1 cellular context compared by ENCODE assay signal in the genomic region with DNA sequence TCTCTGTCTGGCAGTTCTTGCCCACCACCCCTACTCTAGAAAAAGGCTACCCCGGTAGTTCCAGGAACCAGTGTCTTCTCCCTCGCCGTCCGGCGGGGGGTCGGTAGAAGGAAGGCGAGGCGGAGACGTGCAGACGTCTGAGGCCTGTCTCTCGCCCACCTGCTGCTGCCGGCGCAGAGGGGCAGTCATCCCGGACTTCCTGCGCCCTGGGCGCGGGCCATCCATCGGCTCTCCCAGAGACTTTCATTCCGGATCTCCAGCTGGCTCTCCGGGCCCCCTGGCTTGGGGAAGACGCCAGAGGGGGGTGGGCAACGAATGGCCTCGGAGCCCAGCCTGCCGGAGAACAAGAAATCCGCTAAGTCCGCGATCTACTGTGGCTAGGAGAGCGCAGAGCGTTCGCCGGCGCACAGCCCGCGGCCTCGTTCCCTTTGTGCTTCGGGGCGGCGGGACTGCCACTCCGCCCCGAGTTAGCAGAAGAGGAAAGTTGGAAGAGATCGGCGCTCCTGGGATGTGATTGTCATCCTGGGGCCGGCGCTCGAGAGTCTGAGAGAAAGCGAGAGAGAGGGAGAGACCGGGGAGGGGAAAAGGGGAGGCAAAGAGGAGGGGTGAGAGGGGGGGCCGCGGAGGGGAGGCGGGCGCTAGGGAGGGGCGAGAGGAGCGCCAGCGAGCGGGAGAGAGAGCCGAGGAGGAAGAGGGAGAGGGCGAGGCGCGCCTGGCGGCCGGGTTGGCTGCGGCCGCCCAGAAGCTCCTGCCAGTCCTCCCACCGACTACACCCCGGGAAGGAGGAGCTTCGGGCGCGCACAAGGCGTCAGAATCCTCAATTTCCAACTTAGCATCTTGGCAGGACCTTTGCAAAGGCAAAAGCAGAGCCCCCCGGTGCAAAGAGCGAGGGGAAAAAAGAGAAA.
TF ChIP-seq lines count a peak whose summit lies in the region.

A gene (plus strand): TSS at position 832 of the 905 bp plus-strand sequence. CDS start 334 bp downstream, outside the sequence.

TF ChIP-seq in K562, 482 proteins besides CTCF, POLR2A, EP300 and RAD21 (continued from another document and continues in another):
- peak; percentile 59 for TF ChIP-seq SUPT5H (IDR thresholded peaks at IDR 0.05)
- TF ChIP-seq MTF1 (CRISPR knock-in tag; IDR thresholded peaks at IDR 0.05; ENCODE audit: borderline replicate concordance), result no peak
- TF ChIP-seq, protein P1, sequence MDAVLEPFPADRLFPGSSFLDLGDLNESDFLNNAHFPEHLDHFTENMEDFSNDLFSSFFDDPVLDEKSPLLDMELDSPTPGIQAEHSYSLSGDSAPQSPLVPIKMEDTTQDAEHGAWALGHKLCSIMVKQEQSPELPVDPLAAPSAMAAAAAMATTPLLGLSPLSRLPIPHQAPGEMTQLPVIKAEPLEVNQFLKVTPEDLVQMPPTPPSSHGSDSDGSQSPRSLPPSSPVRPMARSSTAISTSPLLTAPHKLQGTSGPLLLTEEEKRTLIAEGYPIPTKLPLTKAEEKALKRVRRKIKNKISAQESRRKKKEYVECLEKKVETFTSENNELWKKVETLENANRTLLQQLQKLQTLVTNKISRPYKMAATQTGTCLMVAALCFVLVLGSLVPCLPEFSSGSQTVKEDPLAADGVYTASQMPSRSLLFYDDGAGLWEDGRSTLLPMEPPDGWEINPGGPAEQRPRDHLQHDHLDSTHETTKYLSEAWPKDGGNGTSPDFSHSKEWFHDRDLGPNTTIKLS (IDR thresholded peaks at IDR 0.05; ENCODE audit: borderline replicate concordance, low read depth), result 0 out of 2 replicates have a peak, but pooled peaks have one; percentile 14
- no peak for TF ChIP-seq KDM2B (CRISPR knock-in tag; IDR thresholded peaks at IDR 0.05)
- TF ChIP-seq POLR2G (IDR thresholded peaks at IDR 0.05; ENCODE audit: low read depth, low read length), result peak; percentile 80
- peak in 1 of 2 experiments; percentile 67; a peak in 2 of 4 replicates for TF ChIP-seq HDAC1 (IDR thresholded peaks at IDR 0.05)
- no peak for TF ChIP-seq ZNF133 (CRISPR knock-in tag; IDR thresholded peaks at IDR 0.05)
- 0 out of 2 replicates have a peak, but pooled peaks have one; percentile 39 for TF ChIP-seq HDAC6 (IDR thresholded peaks at IDR 0.05; ENCODE audit: low read depth, low read length)
- TF ChIP-seq PCBP1 (IDR thresholded peaks at IDR 0.05; ENCODE audit: low read depth, low read length, poor library complexity, severe bottlenecking), result peak; percentile 34
- no peak for TF ChIP-seq FOS (IDR thresholded peaks at IDR 0.05; ENCODE audit: extremely low read depth, insufficient read length)
- TF ChIP-seq, protein P2, sequence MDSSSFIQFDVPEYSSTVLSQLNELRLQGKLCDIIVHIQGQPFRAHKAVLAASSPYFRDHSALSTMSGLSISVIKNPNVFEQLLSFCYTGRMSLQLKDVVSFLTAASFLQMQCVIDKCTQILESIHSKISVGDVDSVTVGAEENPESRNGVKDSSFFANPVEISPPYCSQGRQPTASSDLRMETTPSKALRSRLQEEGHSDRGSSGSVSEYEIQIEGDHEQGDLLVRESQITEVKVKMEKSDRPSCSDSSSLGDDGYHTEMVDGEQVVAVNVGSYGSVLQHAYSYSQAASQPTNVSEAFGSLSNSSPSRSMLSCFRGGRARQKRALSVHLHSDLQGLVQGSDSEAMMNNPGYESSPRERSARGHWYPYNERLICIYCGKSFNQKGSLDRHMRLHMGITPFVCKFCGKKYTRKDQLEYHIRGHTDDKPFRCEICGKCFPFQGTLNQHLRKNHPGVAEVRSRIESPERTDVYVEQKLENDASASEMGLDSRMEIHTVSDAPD (CRISPR knock-in tag; IDR thresholded peaks at IDR 0.05), result no peak
- peak; percentile 74 for TF ChIP-seq RBFOX2 (IDR thresholded peaks at IDR 0.05; ENCODE audit: low read depth, low read length)
- no peak for TF ChIP-seq ZNF436 (CRISPR knock-in tag; IDR thresholded peaks at IDR 0.05)
- TF ChIP-seq POLR2B (IDR thresholded peaks at IDR 0.05; ENCODE audit: low read depth, partially characterized antibody), result peak; percentile 48
- TF ChIP-seq BACH1 (tag; IDR thresholded peaks at IDR 0.05), result no peak
- no peak for TF ChIP-seq ZNF143 (CRISPR knock-in tag; IDR thresholded peaks at IDR 0.05)
- no peak for TF ChIP-seq OTX1 (CRISPR knock-in tag; IDR thresholded peaks at IDR 0.05)
- peak; percentile 99 for TF ChIP-seq ZBTB17 (CRISPR knock-in tag; IDR thresholded peaks at IDR 0.05)
- no peak for TF ChIP-seq SIX5 (IDR thresholded peaks at IDR 0.05; ENCODE audit: borderline replicate concordance in 1 of 2, insufficient read depth in 1 of 2, low read depth in 1 of 2, low read length in 2 of 2)
- TF ChIP-seq TCF7 (IDR thresholded peaks at IDR 0.05; ENCODE audit: borderline replicate concordance), result no peak
- TF ChIP-seq NCOR1 (IDR thresholded peaks at IDR 0.05), result 0 out of 2 replicates have a peak, but pooled peaks have one; percentile 17
- TF ChIP-seq GABPB2 (CRISPR knock-in tag; conservative IDR thresholded peaks at IDR 0.05), result no peak
- TF ChIP-seq, protein P3, sequence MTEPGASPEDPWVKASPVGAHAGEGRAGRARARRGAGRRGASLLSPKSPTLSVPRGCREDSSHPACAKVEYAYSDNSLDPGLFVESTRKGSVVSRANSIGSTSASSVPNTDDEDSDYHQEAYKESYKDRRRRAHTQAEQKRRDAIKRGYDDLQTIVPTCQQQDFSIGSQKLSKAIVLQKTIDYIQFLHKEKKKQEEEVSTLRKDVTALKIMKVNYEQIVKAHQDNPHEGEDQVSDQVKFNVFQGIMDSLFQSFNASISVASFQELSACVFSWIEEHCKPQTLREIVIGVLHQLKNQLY (CRISPR knock-in tag; conservative IDR thresholded peaks at IDR 0.05), result no peak
- TF ChIP-seq HNRNPL (IDR thresholded peaks at IDR 0.05; ENCODE audit: low read depth, low read length), result 0 out of 2 replicates have a peak, but pooled peaks have one; percentile 33
- peak; percentile 95 for TF ChIP-seq ZNF263 (CRISPR knock-in tag; IDR thresholded peaks at IDR 0.05; ENCODE audit: borderline replicate concordance)
- 0 out of 4 replicates have a peak, but pooled peaks of 1 of the 2 experiments have one; percentile 22 for TF ChIP-seq TEAD1 (CRISPR knock-in tag; IDR thresholded peaks at IDR 0.05)
- TF ChIP-seq ZNF274 (IDR thresholded peaks at IDR 0.05; ENCODE audit: borderline replicate concordance, low read depth, low read length), result no peak
- no peak for TF ChIP-seq SMARCE1 (IDR thresholded peaks at IDR 0.05)
- TF ChIP-seq, protein P4, sequence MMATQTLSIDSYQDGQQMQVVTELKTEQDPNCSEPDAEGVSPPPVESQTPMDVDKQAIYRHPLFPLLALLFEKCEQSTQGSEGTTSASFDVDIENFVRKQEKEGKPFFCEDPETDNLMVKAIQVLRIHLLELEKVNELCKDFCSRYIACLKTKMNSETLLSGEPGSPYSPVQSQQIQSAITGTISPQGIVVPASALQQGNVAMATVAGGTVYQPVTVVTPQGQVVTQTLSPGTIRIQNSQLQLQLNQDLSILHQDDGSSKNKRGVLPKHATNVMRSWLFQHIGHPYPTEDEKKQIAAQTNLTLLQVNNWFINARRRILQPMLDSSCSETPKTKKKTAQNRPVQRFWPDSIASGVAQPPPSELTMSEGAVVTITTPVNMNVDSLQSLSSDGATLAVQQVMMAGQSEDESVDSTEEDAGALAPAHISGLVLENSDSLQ (IDR thresholded peaks at IDR 0.05), result peak; percentile 71
- TF ChIP-seq ZNF445 (CRISPR knock-in tag; IDR thresholded peaks at IDR 0.05; ENCODE audit: low read depth), result no peak
- 0 out of 4 replicates have a peak, but pooled peaks of 1 of the 2 experiments have one; percentile 29 for TF ChIP-seq KDM4B (IDR thresholded peaks at IDR 0.05; ENCODE audit: borderline replicate concordance in 2 of 2, low read depth in 1 of 2)
- no peak for TF ChIP-seq PURB (CRISPR knock-in tag; IDR thresholded peaks at IDR 0.05; ENCODE audit: low read depth)
- TF ChIP-seq, protein P5, sequence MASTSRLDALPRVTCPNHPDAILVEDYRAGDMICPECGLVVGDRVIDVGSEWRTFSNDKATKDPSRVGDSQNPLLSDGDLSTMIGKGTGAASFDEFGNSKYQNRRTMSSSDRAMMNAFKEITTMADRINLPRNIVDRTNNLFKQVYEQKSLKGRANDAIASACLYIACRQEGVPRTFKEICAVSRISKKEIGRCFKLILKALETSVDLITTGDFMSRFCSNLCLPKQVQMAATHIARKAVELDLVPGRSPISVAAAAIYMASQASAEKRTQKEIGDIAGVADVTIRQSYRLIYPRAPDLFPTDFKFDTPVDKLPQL (IDR thresholded peaks at IDR 0.05; ENCODE audit: extremely low read depth, insufficient read length), result no peak
- no peak for TF ChIP-seq GATAD2A (IDR thresholded peaks at IDR 0.05)
- TF ChIP-seq, protein P6, sequence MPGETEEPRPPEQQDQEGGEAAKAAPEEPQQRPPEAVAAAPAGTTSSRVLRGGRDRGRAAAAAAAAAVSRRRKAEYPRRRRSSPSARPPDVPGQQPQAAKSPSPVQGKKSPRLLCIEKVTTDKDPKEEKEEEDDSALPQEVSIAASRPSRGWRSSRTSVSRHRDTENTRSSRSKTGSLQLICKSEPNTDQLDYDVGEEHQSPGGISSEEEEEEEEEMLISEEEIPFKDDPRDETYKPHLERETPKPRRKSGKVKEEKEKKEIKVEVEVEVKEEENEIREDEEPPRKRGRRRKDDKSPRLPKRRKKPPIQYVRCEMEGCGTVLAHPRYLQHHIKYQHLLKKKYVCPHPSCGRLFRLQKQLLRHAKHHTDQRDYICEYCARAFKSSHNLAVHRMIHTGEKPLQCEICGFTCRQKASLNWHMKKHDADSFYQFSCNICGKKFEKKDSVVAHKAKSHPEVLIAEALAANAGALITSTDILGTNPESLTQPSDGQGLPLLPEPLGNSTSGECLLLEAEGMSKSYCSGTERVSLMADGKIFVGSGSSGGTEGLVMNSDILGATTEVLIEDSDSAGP (CRISPR knock-in tag; IDR thresholded peaks at IDR 0.05), result no peak
- peak; percentile 43; the same call in 1 of the 2 replicates for TF ChIP-seq PML (IDR thresholded peaks at IDR 0.05; ENCODE audit: low read length)
- TF ChIP-seq, protein P7, sequence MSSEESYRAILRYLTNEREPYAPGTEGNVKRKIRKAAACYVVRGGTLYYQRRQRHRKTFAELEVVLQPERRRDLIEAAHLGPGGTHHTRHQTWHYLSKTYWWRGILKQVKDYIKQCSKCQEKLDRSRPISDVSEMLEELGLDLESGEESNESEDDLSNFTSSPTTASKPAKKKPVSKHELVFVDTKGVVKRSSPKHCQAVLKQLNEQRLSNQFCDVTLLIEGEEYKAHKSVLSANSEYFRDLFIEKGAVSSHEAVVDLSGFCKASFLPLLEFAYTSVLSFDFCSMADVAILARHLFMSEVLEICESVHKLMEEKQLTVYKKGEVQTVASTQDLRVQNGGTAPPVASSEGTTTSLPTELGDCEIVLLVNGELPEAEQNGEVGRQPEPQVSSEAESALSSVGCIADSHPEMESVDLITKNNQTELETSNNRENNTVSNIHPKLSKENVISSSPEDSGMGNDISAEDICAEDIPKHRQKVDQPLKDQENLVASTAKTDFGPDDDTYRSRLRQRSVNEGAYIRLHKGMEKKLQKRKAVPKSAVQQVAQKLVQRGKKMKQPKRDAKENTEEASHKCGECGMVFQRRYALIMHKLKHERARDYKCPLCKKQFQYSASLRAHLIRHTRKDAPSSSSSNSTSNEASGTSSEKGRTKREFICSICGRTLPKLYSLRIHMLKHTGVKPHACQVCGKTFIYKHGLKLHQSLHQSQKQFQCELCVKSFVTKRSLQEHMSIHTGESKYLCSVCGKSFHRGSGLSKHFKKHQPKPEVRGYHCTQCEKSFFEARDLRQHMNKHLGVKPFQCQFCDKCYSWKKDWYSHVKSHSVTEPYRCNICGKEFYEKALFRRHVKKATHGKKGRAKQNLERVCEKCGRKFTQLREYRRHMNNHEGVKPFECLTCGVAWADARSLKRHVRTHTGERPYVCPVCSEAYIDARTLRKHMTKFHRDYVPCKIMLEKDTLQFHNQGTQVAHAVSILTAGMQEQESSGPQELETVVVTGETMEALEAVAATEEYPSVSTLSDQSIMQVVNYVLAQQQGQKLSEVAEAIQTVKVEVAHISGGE (CRISPR knock-in tag; IDR thresholded peaks at IDR 0.05), result 0 out of 6 replicates have a peak, but pooled peaks of 1 of the 3 experiments have one; percentile 25
- peak; percentile 88; the same call in 1 of the 2 replicates for TF ChIP-seq NBN (IDR thresholded peaks at IDR 0.05; ENCODE audit: low read depth)
- TF ChIP-seq, protein P8, sequence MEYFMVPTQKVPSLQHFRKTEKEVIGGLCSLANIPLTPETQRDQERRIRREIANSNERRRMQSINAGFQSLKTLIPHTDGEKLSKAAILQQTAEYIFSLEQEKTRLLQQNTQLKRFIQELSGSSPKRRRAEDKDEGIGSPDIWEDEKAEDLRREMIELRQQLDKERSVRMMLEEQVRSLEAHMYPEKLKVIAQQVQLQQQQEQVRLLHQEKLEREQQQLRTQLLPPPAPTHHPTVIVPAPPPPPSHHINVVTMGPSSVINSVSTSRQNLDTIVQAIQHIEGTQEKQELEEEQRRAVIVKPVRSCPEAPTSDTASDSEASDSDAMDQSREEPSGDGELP (CRISPR knock-in tag; IDR thresholded peaks at IDR 0.05; ENCODE audit: borderline replicate concordance), result peak; percentile 33; the same call in 1 of the 2 replicates
- TF ChIP-seq, protein P9, sequence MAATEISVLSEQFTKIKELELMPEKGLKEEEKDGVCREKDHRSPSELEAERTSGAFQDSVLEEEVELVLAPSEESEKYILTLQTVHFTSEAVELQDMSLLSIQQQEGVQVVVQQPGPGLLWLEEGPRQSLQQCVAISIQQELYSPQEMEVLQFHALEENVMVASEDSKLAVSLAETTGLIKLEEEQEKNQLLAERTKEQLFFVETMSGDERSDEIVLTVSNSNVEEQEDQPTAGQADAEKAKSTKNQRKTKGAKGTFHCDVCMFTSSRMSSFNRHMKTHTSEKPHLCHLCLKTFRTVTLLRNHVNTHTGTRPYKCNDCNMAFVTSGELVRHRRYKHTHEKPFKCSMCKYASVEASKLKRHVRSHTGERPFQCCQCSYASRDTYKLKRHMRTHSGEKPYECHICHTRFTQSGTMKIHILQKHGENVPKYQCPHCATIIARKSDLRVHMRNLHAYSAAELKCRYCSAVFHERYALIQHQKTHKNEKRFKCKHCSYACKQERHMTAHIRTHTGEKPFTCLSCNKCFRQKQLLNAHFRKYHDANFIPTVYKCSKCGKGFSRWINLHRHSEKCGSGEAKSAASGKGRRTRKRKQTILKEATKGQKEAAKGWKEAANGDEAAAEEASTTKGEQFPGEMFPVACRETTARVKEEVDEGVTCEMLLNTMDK (IDR thresholded peaks at IDR 0.05; ENCODE audit: borderline replicate concordance, insufficient read depth, low read depth, low read length, poor library complexity, severe bottlenecking), result no peak
- no peak for TF ChIP-seq NFYB (IDR thresholded peaks at IDR 0.05; ENCODE audit: extremely low read depth, insufficient read length)
- TF ChIP-seq, protein P10, sequence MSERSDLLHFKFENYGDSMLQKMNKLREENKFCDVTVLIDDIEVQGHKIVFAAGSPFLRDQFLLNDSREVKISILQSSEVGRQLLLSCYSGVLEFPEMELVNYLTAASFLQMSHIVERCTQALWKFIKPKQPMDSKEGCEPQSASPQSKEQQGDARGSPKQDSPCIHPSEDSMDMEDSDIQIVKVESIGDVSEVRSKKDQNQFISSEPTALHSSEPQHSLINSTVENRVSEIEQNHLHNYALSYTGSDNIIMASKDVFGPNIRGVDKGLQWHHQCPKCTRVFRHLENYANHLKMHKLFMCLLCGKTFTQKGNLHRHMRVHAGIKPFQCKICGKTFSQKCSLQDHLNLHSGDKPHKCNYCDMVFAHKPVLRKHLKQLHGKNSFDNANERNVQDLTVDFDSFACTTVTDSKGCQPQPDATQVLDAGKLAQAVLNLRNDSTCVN (CRISPR knock-in tag; IDR thresholded peaks at IDR 0.05), result no peak
- peak; percentile 28 for TF ChIP-seq HNRNPLL (IDR thresholded peaks at IDR 0.05; ENCODE audit: low read depth, low read length, poor library complexity, severe bottlenecking)
